In the genomic region with DNA sequence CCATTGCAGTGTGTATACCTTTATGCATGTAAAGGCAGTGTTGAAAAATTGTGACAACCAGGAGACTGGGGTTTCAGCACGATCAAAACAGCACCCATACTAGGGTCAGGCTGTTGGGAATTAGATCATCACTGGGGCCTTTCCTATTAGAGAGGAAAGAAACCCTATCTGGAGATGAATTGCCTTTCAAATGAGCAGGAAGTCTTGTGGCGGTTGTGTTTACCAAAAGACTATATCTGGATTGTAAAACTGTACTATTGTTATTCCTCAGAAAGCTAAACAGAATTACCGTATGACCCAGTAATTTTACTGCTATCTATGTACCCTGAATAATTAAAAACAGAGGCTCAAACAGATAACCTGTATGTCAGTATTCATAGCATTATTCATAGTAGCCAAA, we compare ENCODE assay signal across 1 cellular context.
TF ChIP-seq lines count a peak whose summit lies in the region.

No MANE protein-coding gene starts in this region.

TF ChIP-seq in HEK293, 187 proteins besides CTCF, POLR2A, EP300 and RAD21 (continued from another document):
- TF ChIP-seq, protein P1, sequence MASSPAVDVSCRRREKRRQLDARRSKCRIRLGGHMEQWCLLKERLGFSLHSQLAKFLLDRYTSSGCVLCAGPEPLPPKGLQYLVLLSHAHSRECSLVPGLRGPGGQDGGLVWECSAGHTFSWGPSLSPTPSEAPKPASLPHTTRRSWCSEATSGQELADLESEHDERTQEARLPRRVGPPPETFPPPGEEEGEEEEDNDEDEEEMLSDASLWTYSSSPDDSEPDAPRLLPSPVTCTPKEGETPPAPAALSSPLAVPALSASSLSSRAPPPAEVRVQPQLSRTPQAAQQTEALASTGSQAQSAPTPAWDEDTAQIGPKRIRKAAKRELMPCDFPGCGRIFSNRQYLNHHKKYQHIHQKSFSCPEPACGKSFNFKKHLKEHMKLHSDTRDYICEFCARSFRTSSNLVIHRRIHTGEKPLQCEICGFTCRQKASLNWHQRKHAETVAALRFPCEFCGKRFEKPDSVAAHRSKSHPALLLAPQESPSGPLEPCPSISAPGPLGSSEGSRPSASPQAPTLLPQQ (tag by site-specific recombination; IDR thresholded peaks at IDR 0.05) = 0 out of 2 replicates have a peak, but pooled peaks have one; percentile 30
- TF ChIP-seq, protein P2, sequence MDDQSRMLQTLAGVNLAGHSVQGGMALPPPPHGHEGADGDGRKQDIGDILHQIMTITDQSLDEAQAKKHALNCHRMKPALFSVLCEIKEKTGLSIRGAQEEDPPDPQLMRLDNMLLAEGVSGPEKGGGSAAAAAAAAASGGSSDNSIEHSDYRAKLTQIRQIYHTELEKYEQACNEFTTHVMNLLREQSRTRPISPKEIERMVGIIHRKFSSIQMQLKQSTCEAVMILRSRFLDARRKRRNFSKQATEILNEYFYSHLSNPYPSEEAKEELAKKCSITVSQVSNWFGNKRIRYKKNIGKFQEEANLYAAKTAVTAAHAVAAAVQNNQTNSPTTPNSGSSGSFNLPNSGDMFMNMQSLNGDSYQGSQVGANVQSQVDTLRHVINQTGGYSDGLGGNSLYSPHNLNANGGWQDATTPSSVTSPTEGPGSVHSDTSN (CRISPR knock-in tag; IDR thresholded peaks at IDR 0.05) = no peak
- TF ChIP-seq, protein P3, sequence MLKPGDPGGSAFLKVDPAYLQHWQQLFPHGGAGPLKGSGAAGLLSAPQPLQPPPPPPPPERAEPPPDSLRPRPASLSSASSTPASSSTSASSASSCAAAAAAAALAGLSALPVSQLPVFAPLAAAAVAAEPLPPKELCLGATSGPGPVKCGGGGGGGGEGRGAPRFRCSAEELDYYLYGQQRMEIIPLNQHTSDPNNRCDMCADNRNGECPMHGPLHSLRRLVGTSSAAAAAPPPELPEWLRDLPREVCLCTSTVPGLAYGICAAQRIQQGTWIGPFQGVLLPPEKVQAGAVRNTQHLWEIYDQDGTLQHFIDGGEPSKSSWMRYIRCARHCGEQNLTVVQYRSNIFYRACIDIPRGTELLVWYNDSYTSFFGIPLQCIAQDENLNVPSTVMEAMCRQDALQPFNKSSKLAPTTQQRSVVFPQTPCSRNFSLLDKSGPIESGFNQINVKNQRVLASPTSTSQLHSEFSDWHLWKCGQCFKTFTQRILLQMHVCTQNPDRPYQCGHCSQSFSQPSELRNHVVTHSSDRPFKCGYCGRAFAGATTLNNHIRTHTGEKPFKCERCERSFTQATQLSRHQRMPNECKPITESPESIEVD (tag by site-specific recombination; IDR thresholded peaks at IDR 0.05) = peak; percentile 78
- TF ChIP-seq, protein P4, sequence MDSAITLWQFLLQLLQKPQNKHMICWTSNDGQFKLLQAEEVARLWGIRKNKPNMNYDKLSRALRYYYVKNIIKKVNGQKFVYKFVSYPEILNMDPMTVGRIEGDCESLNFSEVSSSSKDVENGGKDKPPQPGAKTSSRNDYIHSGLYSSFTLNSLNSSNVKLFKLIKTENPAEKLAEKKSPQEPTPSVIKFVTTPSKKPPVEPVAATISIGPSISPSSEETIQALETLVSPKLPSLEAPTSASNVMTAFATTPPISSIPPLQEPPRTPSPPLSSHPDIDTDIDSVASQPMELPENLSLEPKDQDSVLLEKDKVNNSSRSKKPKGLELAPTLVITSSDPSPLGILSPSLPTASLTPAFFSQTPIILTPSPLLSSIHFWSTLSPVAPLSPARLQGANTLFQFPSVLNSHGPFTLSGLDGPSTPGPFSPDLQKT (IDR thresholded peaks at IDR 0.05; ENCODE audit: borderline replicate concordance, low read depth, low read length) = no peak
- TF ChIP-seq ZNF211 (tag by site-specific recombination; IDR thresholded peaks at IDR 0.05; ENCODE audit: low read depth) = no peak
- TF ChIP-seq ZNF221 (tag by site-specific recombination; IDR thresholded peaks at IDR 0.05; ENCODE audit: borderline replicate concordance) = no peak
- TF ChIP-seq ZNF292 (tag by site-specific recombination; IDR thresholded peaks at IDR 0.05; ENCODE audit: borderline replicate concordance, low read depth) = no peak
- TF ChIP-seq ZIC2 (tag by site-specific recombination; IDR thresholded peaks at IDR 0.05) = no peak
- TF ChIP-seq ZNF239 (tag by site-specific recombination; IDR thresholded peaks at IDR 0.05) = no peak
- TF ChIP-seq ZNF654 (tag by site-specific recombination; IDR thresholded peaks at IDR 0.05; ENCODE audit: low read depth) = no peak
- TF ChIP-seq, protein P5, sequence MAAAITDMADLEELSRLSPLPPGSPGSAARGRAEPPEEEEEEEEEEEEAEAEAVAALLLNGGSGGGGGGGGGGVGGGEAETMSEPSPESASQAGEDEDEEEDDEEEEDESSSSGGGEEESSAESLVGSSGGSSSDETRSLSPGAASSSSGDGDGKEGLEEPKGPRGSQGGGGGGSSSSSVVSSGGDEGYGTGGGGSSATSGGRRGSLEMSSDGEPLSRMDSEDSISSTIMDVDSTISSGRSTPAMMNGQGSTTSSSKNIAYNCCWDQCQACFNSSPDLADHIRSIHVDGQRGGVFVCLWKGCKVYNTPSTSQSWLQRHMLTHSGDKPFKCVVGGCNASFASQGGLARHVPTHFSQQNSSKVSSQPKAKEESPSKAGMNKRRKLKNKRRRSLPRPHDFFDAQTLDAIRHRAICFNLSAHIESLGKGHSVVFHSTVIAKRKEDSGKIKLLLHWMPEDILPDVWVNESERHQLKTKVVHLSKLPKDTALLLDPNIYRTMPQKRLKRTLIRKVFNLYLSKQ (tag by site-specific recombination; IDR thresholded peaks at IDR 0.05; ENCODE audit: borderline replicate concordance) = no peak
